In the genomic region with DNA sequence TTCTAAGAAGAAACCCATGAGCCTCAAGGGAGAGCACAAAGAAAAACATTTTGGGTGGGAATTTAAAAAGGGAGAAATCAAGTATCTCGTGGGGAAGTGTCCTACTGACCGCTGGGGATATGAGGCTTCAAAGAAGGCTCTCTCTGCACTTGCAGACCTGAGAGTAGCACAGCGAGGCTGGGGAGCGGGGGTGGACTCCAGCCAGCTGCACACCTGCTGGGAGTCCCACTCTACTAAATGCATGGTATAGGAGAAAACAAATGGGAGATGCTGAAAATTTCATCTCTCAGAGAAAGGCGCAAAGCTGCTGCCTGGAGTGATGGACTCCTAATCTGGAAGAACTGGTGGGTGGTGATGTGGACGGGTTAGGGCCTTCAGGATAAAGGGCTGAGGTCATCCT, we compare ENCODE assay signal across 19 cellular contexts.
"Had no signal": no experiment of that assay in that cellular context is flagged by ENCODE, and none has a peak within 500 bp of the region (broad histone marks: within the 10 kb centered on the region; RNA-seq: fewer than 3 reads in every experiment).

No MANE protein-coding gene starts in this region.

- DNase-seq: colonic mucosa; cortex of kidney; effector CD8-positive, alpha-beta T cell; effector memory CD8-positive, alpha-beta T cell; foreskin keratinocyte; head of caudate nucleus; heart right ventricle; hippocampal formation; left cardiac atrium; left lung; left ventricle myocardium superior; lower lobe of right lung; mesendoderm; midbrain; naive thymus-derived CD4-positive, alpha-beta T cell had no signal

- H3K4me3 Mint-ChIP-seq: dendritic cell treated with granulocyte-macrophage colony-stimulating factor and Interleukin-4, amounts not matched to agents 40 ng/mL and 50 ng/mL, for 4 days; effector memory CD8-positive, alpha-beta T cell; memory B cell; naive thymus-derived CD4-positive, alpha-beta T cell had no signal

- H3K36me3 Mint-ChIP-seq: memory B cell; naive thymus-derived CD4-positive, alpha-beta T cell had no signal

- H3K9me3 Mint-ChIP-seq: dendritic cell treated with granulocyte-macrophage colony-stimulating factor and Interleukin-4, amounts not matched to agents 40 ng/mL and 50 ng/mL, for 4 days; effector memory CD8-positive, alpha-beta T cell; memory B cell had no signal

- H3K27me3 ChIP-seq: colonic mucosa, esophagus muscularis mucosa, foreskin keratinocyte, gastroesophageal sphincter, heart right ventricle, left lung had no signal

- H3K4me1 ChIP-seq: colonic mucosa, esophagus muscularis mucosa, foreskin keratinocyte, gastroesophageal sphincter, heart right ventricle, left lung, lower lobe of right lung had no signal

- H3K4me3 ChIP-seq: colonic mucosa, esophagus muscularis mucosa, gastroesophageal sphincter, heart right ventricle, left lung, lower lobe of right lung had no signal

- H3K4me1 Mint-ChIP-seq: memory B cell; naive thymus-derived CD4-positive, alpha-beta T cell had no signal

- H3K27ac ChIP-seq: colonic mucosa, esophagus muscularis mucosa, foreskin keratinocyte, gastroesophageal sphincter, heart right ventricle, left lung, lower lobe of right lung had no signal

- ATAC-seq: effector memory CD8-positive, alpha-beta T cell; foreskin keratinocyte; gastroesophageal sphincter; heart right ventricle; left cardiac atrium; left lung; left ventricle myocardium superior; lower lobe of right lung; naive thymus-derived CD4-positive, alpha-beta T cell had no signal

- H3K27ac Mint-ChIP-seq: dendritic cell treated with granulocyte-macrophage colony-stimulating factor and Interleukin-4, amounts not matched to agents 40 ng/mL and 50 ng/mL, for 4 days; effector memory CD8-positive, alpha-beta T cell; memory B cell; naive thymus-derived CD4-positive, alpha-beta T cell had no signal

- H3K9me3 ChIP-seq: colonic mucosa, esophagus muscularis mucosa, gastroesophageal sphincter, heart right ventricle, left lung, lower lobe of right lung had no signal
